In genomic region chr7:35787925-35788324, GRCh38 we compare ENCODE assay signal across 21 cellular contexts. TPM values are rescaled to one million over a fixed set of nuclear protein-coding genes. Genes with fewer than 3 reads are reported as not detected.
DNase-seq lines count a peak whose midpoint lies in the region; FAIRE-seq and TF ChIP-seq lines count a peak whose summit lies in the region.
"Had no signal": no experiment of that assay in that cellular context is flagged by ENCODE, and none has a peak within 500 bp of the region (broad histone marks: within the 10 kb centered on the region; RNA-seq: fewer than 3 reads in every experiment).

No MANE protein-coding gene starts in this region.

- H3T11ph ChIP-seq in H9 (ENCODE audit: low read length) = no peak overlapping the region

- H3K27me3 ChIP-seq in H1 (replicated peaks in 1 of 4; ENCODE audit: control insufficient read depth in 3 of 4, extremely low read depth in 1 of 4, insufficient read depth in 3 of 4, low read length in 3 of 4) (no peaks in the 10 kb centered on the region), mesendoderm (ENCODE audit: insufficient read depth, low read length, poor library complexity) (no peaks in the 10 kb centered on the region), H9 (ENCODE audit: insufficient read depth, low read length) (no peaks in the 10 kb centered on the region)
- H3K27me3 ChIP-seq: BE2C had no signal

- peaks cover 8% of the 10 kb centered on the region for H3K9me3 Mint-ChIP-seq in activated naive CD8-positive, alpha-beta T cell treated with anti-CD3 and anti-CD28 coated beads for 36 hours
- peaks cover 12 to 13% of the 10 kb centered on the region in 2 experiments for H3K9me3 Mint-ChIP-seq in H9

- H3K56ac ChIP-seq in H1 (replicated peaks; ENCODE audit: insufficient read length, low read depth, low read length) (no peak overlapping the region), mesendoderm (ENCODE audit: low read length) (no peak overlapping the region), H9 (ENCODE audit: insufficient read length, low read depth, low read length) (no peak overlapping the region)

- H3K4me2 ChIP-seq in H1 (ENCODE audit: insufficient read depth in 1 of 2, low read depth in 2 of 2, low read length in 2 of 2) (no peak overlapping the region), mesendoderm (ENCODE audit: low read length) (no peak overlapping the region), H9 (ENCODE audit: insufficient read depth, insufficient read length, low read length) (no peak overlapping the region)

- H3K4ac ChIP-seq in H1 (replicated peaks; ENCODE audit: insufficient read length, low read depth, low read length) (no peak overlapping the region), mesendoderm (ENCODE audit: low read depth, low read length) (no peak overlapping the region), H9 (ENCODE audit: low read depth, low read length) (no peak overlapping the region)

- no peaks in the 10 kb centered on the region for H3K4me1 Mint-ChIP-seq in activated naive CD8-positive, alpha-beta T cell treated with anti-CD3 and anti-CD28 coated beads for 36 hours
- H3K4me1 Mint-ChIP-seq in H9 = peaks cover 6 to 13% of the 10 kb centered on the region in 2 experiments
- H3K4me1 Mint-ChIP-seq: IgD-negative memory B cell had no signal

- TF ChIP-seq POLR2A in H1 (IDR thresholded peaks at IDR 0.05; ENCODE audit: control extremely low read depth in 1 of 2, low read depth in 2 of 2, low read length in 2 of 2) = no peak
- TF ChIP-seq POLR2A in erythroblast (IDR thresholded peaks at IDR 0.05; ENCODE audit: low read length) = no peak

- H3K9me3 ChIP-seq in H1 (ENCODE audit: insufficient read depth in 2 of 2, low read depth in 1 of 2, low read length in 1 of 2) (no peaks in the 10 kb centered on the region), H9 (ENCODE audit: control insufficient read depth, low read depth, low read length) (no peaks in the 10 kb centered on the region)
- H3K9me3 ChIP-seq: BE2C had no signal

- H3K4me1 ChIP-seq in H1 (replicated peaks in 1 of 4; ENCODE audit: control insufficient read depth in 3 of 4, insufficient read depth in 4 of 4, low read length in 3 of 4) = no peaks in the 10 kb centered on the region
- H3K4me1 ChIP-seq in mesendoderm (ENCODE audit: control insufficient read depth, low read depth, low read length) = no peaks in the 10 kb centered on the region
- H3K4me1 ChIP-seq in H9 (ENCODE audit: insufficient read depth, low read length) = no peaks in the 10 kb centered on the region
- H3K4me1 ChIP-seq: BE2C had no signal

- H3K79me2 ChIP-seq in H1 (ENCODE audit: control insufficient read depth in 1 of 2, insufficient read depth in 2 of 2, low read length in 2 of 2) (no peaks in the 10 kb centered on the region), mesendoderm (ENCODE audit: control insufficient read depth, insufficient read depth, low read length) (no peaks in the 10 kb centered on the region), H9 (ENCODE audit: insufficient read depth, low read length) (no peaks in the 10 kb centered on the region)

- no peak overlapping the region for H4K8ac ChIP-seq in H1 (ENCODE audit: extremely low read depth, insufficient read depth, low read length)
- no peak overlapping the region for H4K8ac ChIP-seq in mesendoderm (ENCODE audit: low read depth, low read length)
- H4K8ac ChIP-seq in H9 (replicated peaks; ENCODE audit: insufficient read length, low read depth, low read length) = no peak overlapping the region

- TF ChIP-seq EP300 in Ishikawa (IDR thresholded peaks at IDR 0.05; ENCODE audit: borderline replicate concordance) (no peak), H1 (IDR thresholded peaks at IDR 0.05; ENCODE audit: borderline replicate concordance in 1 of 2, low read depth in 2 of 2, low read length in 2 of 2) (no peak)

- no peak overlapping the region for H2BK12ac ChIP-seq in H1 (ENCODE audit: low read depth, low read length)
- no peak overlapping the region for H2BK12ac ChIP-seq in H9 (ENCODE audit: insufficient read length, low read depth, low read length)

- no peaks in the 10 kb centered on the region for H3K27me3 Mint-ChIP-seq in activated naive CD8-positive, alpha-beta T cell treated with anti-CD3 and anti-CD28 coated beads for 36 hours
- H3K27me3 Mint-ChIP-seq in H9 (ENCODE audit: low read depth) = no peaks in the 10 kb centered on the region
- H3K27me3 Mint-ChIP-seq: IgD-negative memory B cell had no signal

- no peaks in the 10 kb centered on the region for H3K79me1 ChIP-seq in H1 (ENCODE audit: low read depth, low read length)
- no peaks in the 10 kb centered on the region for H3K79me1 ChIP-seq in mesendoderm (ENCODE audit: low read length)
- H3K79me1 ChIP-seq in H9 (ENCODE audit: insufficient read depth, low read depth, low read length, poor library complexity, severe bottlenecking) = no peaks in the 10 kb centered on the region

- no peak overlapping the region for H3K27ac ChIP-seq in H1 (ENCODE audit: low read depth, low read length)
- H3K27ac ChIP-seq in mesendoderm (ENCODE audit: low read depth, low read length) = no peak overlapping the region
- H3K27ac ChIP-seq in H9 (ENCODE audit: insufficient read length, low read depth, low read length) = no peak overlapping the region

- H2AFZ ChIP-seq in H1 (ENCODE audit: low read length) = no peak overlapping the region
- no peak overlapping the region for H2AFZ ChIP-seq in H9 (ENCODE audit: low read length)

- H3K23me2 ChIP-seq in H1 (ENCODE audit: low read depth, low read length) (no peaks in the 10 kb centered on the region), H9 (ENCODE audit: insufficient read length, low read depth, low read length, poor library complexity, severe bottlenecking) (no peaks in the 10 kb centered on the region)

- H4K91ac ChIP-seq in H1 (replicated peaks; ENCODE audit: insufficient read length, low read length) = no peak overlapping the region
- H4K91ac ChIP-seq in H9 (ENCODE audit: insufficient read length, low read depth, low read length) = no peak overlapping the region

- H2BK5ac ChIP-seq in H1 (ENCODE audit: low read depth, low read length) = no peak overlapping the region
- no peak overlapping the region for H2BK5ac ChIP-seq in mesendoderm (ENCODE audit: low read length)
- no peak overlapping the region for H2BK5ac ChIP-seq in H9 (ENCODE audit: insufficient read length, low read length)

- no peak overlapping the region for H3K4me3 Mint-ChIP-seq in activated naive CD8-positive, alpha-beta T cell treated with anti-CD3 and anti-CD28 coated beads for 36 hours
- H3K4me3 Mint-ChIP-seq in H9 = no peak overlapping the region
- H3K4me3 Mint-ChIP-seq: CD4-positive, CD25-positive, alpha-beta regulatory T cell; HFFc6; IgD-negative memory B cell had no signal

- no peak overlapping the region for H3K9ac ChIP-seq in H1 (replicated peaks in 1 of 4; ENCODE audit: extremely low read depth in 1 of 4, low read depth in 3 of 4, low read length in 3 of 4)
- no peak overlapping the region for H3K9ac ChIP-seq in mesendoderm (ENCODE audit: low read length)
- no peak overlapping the region for H3K9ac ChIP-seq in H9 (ENCODE audit: extremely low read depth, insufficient read length, low read length)

- no peak overlapping the region for H3K27ac Mint-ChIP-seq in activated naive CD8-positive, alpha-beta T cell treated with anti-CD3 and anti-CD28 coated beads for 36 hours
- no peak overlapping the region for H3K27ac Mint-ChIP-seq in H9
- H3K27ac Mint-ChIP-seq: CD4-positive, CD25-positive, alpha-beta regulatory T cell; HFFc6 had no signal

- CTCF ChIA-PET in H1 (lab: Charles Lee; ENCODE audit: partially characterized antibody) = no interaction called here

- WGBS in H1 (ENCODE audit: extremely low coverage in 1 of 2, insufficient coverage in 1 of 2, insufficient read length in 1 of 2, insufficient replicate concordance in 2 of 2, low coverage in 1 of 2, low lambda C conversion rate in 2 of 2, missing lambda C conversion rate in 1 of 2), 2 experiments = 62% methylated on average over 2 of the region's 2 CpGs; no CpG with 5 or more reads in 1 of the 2 experiments
- WGBS in mesendoderm (ENCODE audit: extremely low coverage, insufficient coverage, low lambda C conversion rate) = no CpG with 5 or more reads among the region's 2 CpGs
- WGBS in H9 (ENCODE audit: extremely low coverage, insufficient read length, low lambda C conversion rate) = no CpG with 5 or more reads among the region's 2 CpGs

- H3K36me3 ChIP-seq in H1 (ENCODE audit: control insufficient read depth in 2 of 4, insufficient read depth in 4 of 4, low read length in 3 of 4) (no peaks in the 10 kb centered on the region), mesendoderm (ENCODE audit: control insufficient read depth, insufficient read depth, low read length) (no peaks in the 10 kb centered on the region)
- H3K36me3 ChIP-seq: BE2C had no signal

- FAIRE-seq in H1 (lab: Jason Lieb, UNC) = peak; percentile 57
- FAIRE-seq: A204.1, H54, HepG2, HTR-8/SVneo had no signal

- H3K23ac ChIP-seq in H1 (ENCODE audit: insufficient read length) = no peak overlapping the region
- no peak overlapping the region for H3K23ac ChIP-seq in mesendoderm (ENCODE audit: low read length)
- no peak overlapping the region for H3K23ac ChIP-seq in H9 (ENCODE audit: insufficient read length, low read depth, low read length)

- H3K18ac ChIP-seq in H1 (ENCODE audit: extremely low read depth, low read length) (no peak overlapping the region), mesendoderm (ENCODE audit: low read length) (no peak overlapping the region), H9 (ENCODE audit: insufficient read length, low read depth, low read length) (no peak overlapping the region)

- no peak for TF ChIP-seq RAD21 in Ishikawa (IDR thresholded peaks at IDR 0.05; ENCODE audit: low read depth)
- TF ChIP-seq RAD21 in H1 (IDR thresholded peaks at IDR 0.05 in 1 of 2, conservative IDR thresholded peaks at IDR 0.05 in 1 of 2; ENCODE audit: low read depth in 2 of 2, low read length in 2 of 2) = no peak

- H2BK120ac ChIP-seq in H1 (replicated peaks; ENCODE audit: low read depth, low read length) (no peak overlapping the region), mesendoderm (ENCODE audit: low read depth, low read length) (no peak overlapping the region), H9 (ENCODE audit: low read depth, low read length, poor library complexity, severe bottlenecking) (no peak overlapping the region)

- H4K20me1 ChIP-seq in H1 (replicated peaks in 1 of 2; ENCODE audit: control insufficient read depth in 1 of 2, insufficient read depth in 2 of 2, low read length in 2 of 2) = no peaks in the 10 kb centered on the region
- no peaks in the 10 kb centered on the region for H4K20me1 ChIP-seq in H9 (ENCODE audit: control insufficient read depth, insufficient read depth, insufficient read length)

- POLR2A ChIA-PET in H1 (lab: Charles Lee; ENCODE audit: partially characterized antibody) = interaction anchor here (0.9 to 4.1 kb wide), 2 partner anchors 11 to 13 kb away, joined by 5 to 17 read pairs; partner anchors contain the start of gene SEPTIN7

- no peak overlapping the region for H3K4me3 ChIP-seq in H1 (ENCODE audit: extremely low read depth in 1 of 4, insufficient read depth in 2 of 4, low read depth in 3 of 4, low read length in 4 of 4)
- no peak overlapping the region for H3K4me3 ChIP-seq in mesendoderm (ENCODE audit: low read length)

- H4K5ac ChIP-seq in H1 (ENCODE audit: insufficient read length, low read depth, low read length) = no peak overlapping the region
- H4K5ac ChIP-seq in mesendoderm (ENCODE audit: low read length) = no peak overlapping the region
- no peak overlapping the region for H4K5ac ChIP-seq in H9 (ENCODE audit: insufficient read length, low read depth, low read length)

- H2BK20ac ChIP-seq in H1 (ENCODE audit: low read length) (no peak overlapping the region), H9 (ENCODE audit: low read depth, low read length, poor library complexity, severe bottlenecking) (no peak overlapping the region)

- no peak overlapping the region for H3K14ac ChIP-seq in H1 (ENCODE audit: insufficient read length)
- H3K14ac ChIP-seq in H9 (ENCODE audit: insufficient read depth, low read length) = no peak overlapping the region

- DNase-seq in H1 (ENCODE audit: low read depth in 1 of 2, low spot score in 2 of 2) = no peak
- peak; percentile 90 for DNase-seq in mesendoderm
- DNase-seq in T-helper 9 cell = no peak
- DNase-seq in erythroblast (lab: John Stamatoyannopoulos, UW) = no peak
- DNase-seq in activated naive CD8-positive, alpha-beta T cell treated with anti-CD3 and anti-CD28 coated beads for 36 hours = no peak
- DNase-seq in H9 = no peak
- DNase-seq: ACHN; BE2C; C1 segment of cervical spinal cord; CD4-positive, CD25-positive, alpha-beta regulatory T cell; DMS153; DMS79; GDM1; HFFc6; KG1 had no signal

- H2BK15ac ChIP-seq in H1 (ENCODE audit: low read length) = no peak overlapping the region
- H2BK15ac ChIP-seq in mesendoderm (replicated peaks; ENCODE audit: low read depth) = no peak overlapping the region
- H2BK15ac ChIP-seq in H9 (ENCODE audit: low read depth, low read length) = no peak overlapping the region

- H3K36me3 Mint-ChIP-seq in activated naive CD8-positive, alpha-beta T cell treated with anti-CD3 and anti-CD28 coated beads for 36 hours = peaks cover 11% of the 10 kb centered on the region
- H3K36me3 Mint-ChIP-seq in H9 (ENCODE audit: insufficient read depth in 1 of 3, low read depth in 3 of 3) = peaks cover 5 to 11% (median 11%) of the 10 kb centered on the region in 3 experiments; a peak in 6 of 7 replicates
- H3K36me3 Mint-ChIP-seq: IgD-negative memory B cell had no signal

- TF ChIP-seq CTCF in H1 (IDR thresholded peaks at IDR 0.05; ENCODE audit: control extremely low read depth in 1 of 3, insufficient read depth in 1 of 3, low read depth in 1 of 3, low read length in 3 of 3) (no peak), H9 (conservative IDR thresholded peaks at IDR 0.05) (no peak)

- H2AK5ac ChIP-seq in H1 (ENCODE audit: low read depth, low read length) (no peak overlapping the region), mesendoderm (ENCODE audit: low read length) (no peak overlapping the region), H9 (ENCODE audit: insufficient read length, low read length) (no peak overlapping the region)

RNA-seq across cellular contexts. Expression of gene SEPTIN7, which starts 12.9 kb away (rescaled TPM):
- 177 and 183 TPM in 2 replicates for total RNA-seq in H1 (2021; fragmentation: NEBNext Ultra II Directional; extraction: Animal tissue kit (Norgen Biotek cat#: 25700))
- polyA plus RNA-seq in H1 (2011; rRNA removed) = 36.6 and 85.3 TPM in 2 replicates
- polyA plus RNA-seq in H1 (2011; cell fraction: cytosol; rRNA removed) = 98.4 TPM
- polyA plus RNA-seq in H1 (2011; cell fraction: nucleus; rRNA removed) = 20.1 TPM
- polyA plus RNA-seq in H1 (2012, experiment 1 of 2) = 93.7 to 256 TPM (median 114 TPM) in 4 replicates
- 18.3 TPM for polyA plus RNA-seq in H1 (2012, experiment 2 of 2)
- polyA plus RNA-seq in H1 (2013, experiment 1 of 2) = 128 TPM
- 131 TPM for polyA plus RNA-seq in H1 (2013, experiment 2 of 2)
- polyA minus RNA-seq in H1 (2011; rRNA and poly(A)+ RNA removed) = 79.6 and 117 TPM in 2 replicates
- 43.0 TPM for polyA minus RNA-seq in H1 (2011; cell fraction: cytosol; rRNA and poly(A)+ RNA removed)
- 86.5 TPM for polyA minus RNA-seq in H1 (2011; cell fraction: nucleus; rRNA and poly(A)+ RNA removed)
- 174 TPM for polyA plus RNA-seq in mesendoderm (2013, experiment 1 of 2)
- 173 TPM for polyA plus RNA-seq in mesendoderm (2013, experiment 2 of 2)
- 100 to 1,000 TPM; 245 to 256 TPM for total RNA-seq in activated naive CD8-positive, alpha-beta T cell treated with anti-CD3 and anti-CD28 coated beads for 36 hours
- 184 and 188 TPM in 2 replicates for total RNA-seq in H9 (2021)
